10 cellular contexts compared by ENCODE assay signal in genomic region chr3:130395916-130396315, GRCh38.
DNase-seq lines count a peak whose midpoint lies in the region; ATAC-seq lines count a peak whose summit lies in the region.
"Had no signal": no experiment of that assay in that cellular context is flagged by ENCODE, and none has a peak within 500 bp of the region (broad histone marks: within the 10 kb centered on the region; RNA-seq: fewer than 3 reads in every experiment).

No MANE protein-coding gene starts in this region.

- ATAC-seq in GM19397 (IDR thresholded peaks at IDR 0.05; ENCODE audit: unreplicated experiment), result no peak

- DNase-seq in NCI-H510A treated with DMSO at 0.1 percent for 48 hours (lab: John Stamatoyannopoulos, UW), result peak; percentile 1
- no peak for DNase-seq in NCI-H510A (lab: John Stamatoyannopoulos, UW)
- peak; percentile 65 for DNase-seq in SW480 (ENCODE audit: low spot score)
- DNase-seq in fibroblast of the conjunctiva (ENCODE audit: low read depth), result peak; percentile 6
- DNase-seq in dedifferentiated amniotic fluid mesenchymal stem cell (ENCODE audit: extremely low spot score), result no peak
- no peak for DNase-seq in retina
- no peak for DNase-seq in cerebellar nuclear complex (lab: John Stamatoyannopoulos, UW)
- DNase-seq: NCI-H1436, WERI-Rb-1 had no signal

Comparison
In these comparisons a context has a peak if more than half of its experiments do, and no peak if none do; other contexts are left out.
1. DNase-seq: peak in NCI-H510A treated with DMSO at 0.1 percent for 48 hours (single experiment), SW480 (single experiment) and fibroblast of the conjunctiva (single experiment); none in NCI-H510A (single experiment), dedifferentiated amniotic fluid mesenchymal stem cell (single experiment), retina (single experiment) and cerebellar nuclear complex (0 of 2).